Comparison of ENCODE assay signal across 1 cellular context in the genomic region with DNA sequence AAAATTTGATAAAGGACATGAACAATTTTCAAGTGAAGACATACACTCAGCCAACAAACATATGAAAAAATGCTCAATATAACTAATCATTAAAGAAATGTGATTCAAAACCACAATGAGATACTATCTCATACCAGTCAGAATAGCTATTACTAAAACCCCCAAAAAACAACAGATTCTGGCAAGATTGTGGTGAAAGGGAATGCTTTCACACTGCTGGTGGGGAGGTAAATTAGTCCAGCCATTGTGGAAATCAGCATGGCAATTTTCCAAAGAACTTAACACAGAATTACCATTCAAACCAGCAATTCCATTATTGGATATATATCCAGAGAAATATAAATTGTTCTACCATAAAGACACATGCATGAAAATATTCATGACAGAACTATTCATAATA.
TF ChIP-seq lines count a peak whose summit lies in the region.

No MANE protein-coding gene starts in this region.

TF ChIP-seq in A549, 52 proteins besides CTCF, POLR2A, EP300 and RAD21:
- TF ChIP-seq PHF8 (IDR thresholded peaks at IDR 0.05; ENCODE audit: borderline replicate concordance, low read depth) (no peak), CBX8 (IDR thresholded peaks at IDR 0.05) (no peak), HEYL (CRISPR knock-in tag; IDR thresholded peaks at IDR 0.05) (no peak), MAZ (IDR thresholded peaks at IDR 0.05; ENCODE audit: borderline replicate concordance, low read depth, low read length) (no peak), NPAS2 (CRISPR knock-in tag; IDR thresholded peaks at IDR 0.05; ENCODE audit: borderline replicate concordance) (no peak), JUN (IDR thresholded peaks at IDR 0.05) (no peak), SREBF2 (IDR thresholded peaks at IDR 0.05) (no peak), HDAC2 (IDR thresholded peaks at IDR 0.05) (no peak), KDM1A (IDR thresholded peaks at IDR 0.05; ENCODE audit: low read depth) (no peak), CHD2 (IDR thresholded peaks at IDR 0.05; ENCODE audit: low read length, partially characterized antibody) (no peak), HES2 (IDR thresholded peaks at IDR 0.05) (no peak), FOSB (CRISPR knock-in tag; IDR thresholded peaks at IDR 0.05) (no peak), RCOR1 (IDR thresholded peaks at IDR 0.05; ENCODE audit: low read depth, low read length) (no peak), KDM5A (IDR thresholded peaks at IDR 0.05) (no peak), FOXS1 (CRISPR knock-in tag; IDR thresholded peaks at IDR 0.05) (no peak), RARB (CRISPR knock-in tag; IDR thresholded peaks at IDR 0.05) (no peak), POLR2AphosphoS2 (conservative IDR thresholded peaks at IDR 0.05; ENCODE audit: low read length) (no peak), ESRRA (IDR thresholded peaks at IDR 0.05; ENCODE audit: borderline replicate concordance, low read length) (no peak)
- TF ChIP-seq, protein P1, sequence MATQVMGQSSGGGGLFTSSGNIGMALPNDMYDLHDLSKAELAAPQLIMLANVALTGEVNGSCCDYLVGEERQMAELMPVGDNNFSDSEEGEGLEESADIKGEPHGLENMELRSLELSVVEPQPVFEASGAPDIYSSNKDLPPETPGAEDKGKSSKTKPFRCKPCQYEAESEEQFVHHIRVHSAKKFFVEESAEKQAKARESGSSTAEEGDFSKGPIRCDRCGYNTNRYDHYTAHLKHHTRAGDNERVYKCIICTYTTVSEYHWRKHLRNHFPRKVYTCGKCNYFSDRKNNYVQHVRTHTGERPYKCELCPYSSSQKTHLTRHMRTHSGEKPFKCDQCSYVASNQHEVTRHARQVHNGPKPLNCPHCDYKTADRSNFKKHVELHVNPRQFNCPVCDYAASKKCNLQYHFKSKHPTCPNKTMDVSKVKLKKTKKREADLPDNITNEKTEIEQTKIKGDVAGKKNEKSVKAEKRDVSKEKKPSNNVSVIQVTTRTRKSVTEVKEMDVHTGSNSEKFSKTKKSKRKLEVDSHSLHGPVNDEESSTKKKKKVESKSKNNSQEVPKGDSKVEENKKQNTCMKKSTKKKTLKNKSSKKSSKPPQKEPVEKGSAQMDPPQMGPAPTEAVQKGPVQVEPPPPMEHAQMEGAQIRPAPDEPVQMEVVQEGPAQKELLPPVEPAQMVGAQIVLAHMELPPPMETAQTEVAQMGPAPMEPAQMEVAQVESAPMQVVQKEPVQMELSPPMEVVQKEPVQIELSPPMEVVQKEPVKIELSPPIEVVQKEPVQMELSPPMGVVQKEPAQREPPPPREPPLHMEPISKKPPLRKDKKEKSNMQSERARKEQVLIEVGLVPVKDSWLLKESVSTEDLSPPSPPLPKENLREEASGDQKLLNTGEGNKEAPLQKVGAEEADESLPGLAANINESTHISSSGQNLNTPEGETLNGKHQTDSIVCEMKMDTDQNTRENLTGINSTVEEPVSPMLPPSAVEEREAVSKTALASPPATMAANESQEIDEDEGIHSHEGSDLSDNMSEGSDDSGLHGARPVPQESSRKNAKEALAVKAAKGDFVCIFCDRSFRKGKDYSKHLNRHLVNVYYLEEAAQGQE (IDR thresholded peaks at IDR 0.05), result no peak
